In genomic region chr15:68384451-68385239, GRCh38 we compare ENCODE assay signal across 10 cellular contexts. TPM values are rescaled to one million over a fixed set of nuclear protein-coding genes. Genes with fewer than 3 reads are reported as not detected.
DNase-seq lines count a peak whose midpoint lies in the region; FAIRE-seq and TF ChIP-seq lines count a peak whose summit lies in the region.
"Had no signal": no experiment of that assay in that cellular context is flagged by ENCODE, and none has a peak within 500 bp of the region (broad histone marks: within the 10 kb centered on the region; RNA-seq: fewer than 3 reads in every experiment).

No MANE protein-coding gene starts in this region.

- dilution Hi-C loops in endothelial cell of umbilical vein (cut with MboI; ENCODE audit: extremely low pct_ligation_motif_present, low sequenced_read_pairs) = no loop called here

- peak overlapping the region; percentile 17 for H3K9ac ChIP-seq in endothelial cell of umbilical vein (replicated peaks; ENCODE audit: extremely low read depth, insufficient read depth, low read length)
- no peak overlapping the region for H3K9ac ChIP-seq in mucosa of rectum (ENCODE audit: low read depth in 1 of 2, low read length in 2 of 2)

- H3K9me3 ChIP-seq in AG04450 (ENCODE audit: control insufficient read depth, insufficient read depth, low read length) (peaks cover 4% of the 10 kb centered on the region), endothelial cell of umbilical vein (replicated peaks; ENCODE audit: control insufficient read depth, insufficient read depth, low read length) (no peaks in the 10 kb centered on the region), mucosa of rectum (ENCODE audit: control insufficient read depth in 2 of 2, low read length in 2 of 2) (no peaks in the 10 kb centered on the region)

- peaks cover 0 to 2% (median 0%) of the 10 kb centered on the region in 3 donors for H3K27me3 Mint-ChIP-seq in immature natural killer cell (ENCODE audit: low read depth in 3 of 3)

- H3K9me1 ChIP-seq in endothelial cell of umbilical vein (replicated peaks; ENCODE audit: control insufficient read depth, extremely low read depth, insufficient read depth, low read length) = no peaks in the 10 kb centered on the region

- DNase-seq in AG04450 (ENCODE audit: low read depth, low spot score) (peak; percentile 55), NCI-H226 (peak; percentile 97), endothelial cell of umbilical vein (ENCODE audit: low read depth, low spot score) (peak; percentile 89), frontal cortex (ENCODE audit: low spot score in 2 of 2) (no peak), immature natural killer cell (no peak), NCI-H2227 (lab: John Stamatoyannopoulos, UW; ENCODE audit: unreplicated experiment) (no peak)
- no peak for DNase-seq in stimulated activated CD4-positive, alpha-beta T cell treated with anti-CD3 and anti-CD28 coated beads, Interleukin-4, amount 100 ng/mL, for 4 hours
- DNase-seq: activated T-cell treated with anti-CD3 and anti-CD28 coated beads, Interleukin-2, amount 50 U/mL, for 1 hour; stimulated activated CD4-positive, alpha-beta T cell treated with anti-CD3 and anti-CD28 coated beads, Interleukin-2, amount 100 ng/mL, for 48 hours had no signal

- TF ChIP-seq CTCF in AG04450 (IDR thresholded peaks at IDR 0.05; ENCODE audit: low read depth, low read length) (no peak), endothelial cell of umbilical vein (IDR thresholded peaks at IDR 0.05; ENCODE audit: extremely low read depth in 1 of 2, insufficient read depth in 1 of 2, low read depth in 1 of 2, low read length in 2 of 2) (no peak)

- H3K27ac Mint-ChIP-seq in immature natural killer cell = no peak overlapping the region

- H3K4me3 Mint-ChIP-seq in immature natural killer cell = no peak overlapping the region

- H3K36me3 Mint-ChIP-seq in immature natural killer cell = no peaks in the 10 kb centered on the region

- H3K27ac ChIP-seq in AG04450 (ENCODE audit: low read depth, low read length) (peak overlapping the region; percentile 80), endothelial cell of umbilical vein (ENCODE audit: insufficient read depth, low read depth, low read length) (peak overlapping the region; percentile 50), mucosa of rectum (ENCODE audit: low read depth in 2 of 2, low read length in 2 of 2) (peak overlapping the region; percentile 32 to 63)

- H3K36me3 ChIP-seq in endothelial cell of umbilical vein (ENCODE audit: control insufficient read depth in 2 of 2, extremely low read depth in 1 of 2, insufficient read depth in 2 of 2, low read length in 2 of 2) = no peaks in the 10 kb centered on the region
- H3K36me3 ChIP-seq in mucosa of rectum (ENCODE audit: control insufficient read depth in 2 of 2, insufficient read depth in 2 of 2, low read length in 2 of 2) = no peaks in the 10 kb centered on the region

- no peaks in the 10 kb centered on the region for H3K4me1 Mint-ChIP-seq in immature natural killer cell

- no peaks in the 10 kb centered on the region for H3K27me3 ChIP-seq in AG04450 (ENCODE audit: control insufficient read depth, insufficient read depth, low read length)
- no peaks in the 10 kb centered on the region for H3K27me3 ChIP-seq in endothelial cell of umbilical vein (ENCODE audit: control insufficient read depth in 2 of 2, insufficient read depth in 2 of 2, low read length in 2 of 2)
- H3K27me3 ChIP-seq in mucosa of rectum (ENCODE audit: control insufficient read depth in 2 of 2, insufficient read depth in 2 of 2, low read length in 2 of 2) = peaks cover 0 to 4% of the 10 kb centered on the region in 2 donors

- BruUV-seq in endothelial cell of umbilical vein (replicated peaks; lab: Mats Ljungman, UMichigan) = no TSS peak

- H2AFZ ChIP-seq in endothelial cell of umbilical vein (ENCODE audit: low read depth, low read length) = peak overlapping the region; percentile 13

- no peaks in the 10 kb centered on the region for H3K9me3 Mint-ChIP-seq in immature natural killer cell

- POLR2A ChIA-PET in AG04450 (lab: Yijun Ruan, JAX) (interaction anchor here (0.6 to 0.7 kb wide), 3 partner anchors 37 to 57 kb away, joined by 3 to 4 read pairs (median 4); no protein-coding TSS in a partner anchor), endothelial cell of umbilical vein (lab: Charles Lee) (interaction anchor here (0.6 kb wide), 1 partner anchor 99 kb away, joined by 3 read pairs; no protein-coding TSS in a partner anchor)

- intact Hi-C loops in endothelial cell of umbilical vein (cut with micrococcal nuclease) = loop anchor here (5.0 kb wide), 1 partner anchor 158 kb away; no protein-coding TSS in a partner anchor

- no peaks in the 10 kb centered on the region for H4K20me1 ChIP-seq in endothelial cell of umbilical vein (replicated peaks; ENCODE audit: control insufficient read depth, extremely low read depth, insufficient read depth, low read length)

- peaks cover 32% of the 10 kb centered on the region for H3K4me1 ChIP-seq in endothelial cell of umbilical vein (ENCODE audit: control insufficient read depth, extremely low read depth, insufficient read depth, low read length)
- H3K4me1 ChIP-seq in mucosa of rectum (ENCODE audit: control insufficient read depth in 2 of 2, insufficient read depth in 2 of 2, low read length in 2 of 2) = peaks cover 0 to 2% of the 10 kb centered on the region in 2 donors

- FAIRE-seq in endothelial cell of umbilical vein (lab: Jason Lieb, UNC) = peak; percentile 99
- FAIRE-seq in frontal cortex (lab: Jason Lieb, UNC) = no peak

- H3K4me3 ChIP-seq in AG04450 (ENCODE audit: low read depth, low read length) (no peak overlapping the region), endothelial cell of umbilical vein (replicated peaks in 1 of 3; ENCODE audit: insufficient read depth in 1 of 3, low read depth in 1 of 3, low read length in 3 of 3) (no peak overlapping the region), mucosa of rectum (ENCODE audit: low read length in 2 of 2) (no peak overlapping the region)

- TF ChIP-seq POLR2A in endothelial cell of umbilical vein (IDR thresholded peaks at IDR 0.05; ENCODE audit: low read depth, low read length) = no peak

- CTCF ChIA-PET in AG04450 (lab: Charles Lee) (interaction anchor here (1.0 to 1.2 kb wide), 3 partner anchors 28 to 132 kb away, joined by 4 to 5 read pairs (median 5); no protein-coding TSS in a partner anchor), endothelial cell of umbilical vein (lab: Charles Lee) (interaction anchor here (0.7 to 2.8 kb wide), 7 partner anchors 10 to 816 kb away, joined by 3 to 35 read pairs (median 7); no protein-coding TSS in a partner anchor)

- H3K4me2 ChIP-seq in endothelial cell of umbilical vein (ENCODE audit: insufficient read depth, low read length) = no peak overlapping the region

- no peaks in the 10 kb centered on the region for H3K79me2 ChIP-seq in endothelial cell of umbilical vein (ENCODE audit: control insufficient read depth, insufficient read depth, low read length)

TF ChIP-seq in endothelial cell of umbilical vein, 7 proteins besides CTCF, POLR2A, EP300 and RAD21:
- TF ChIP-seq POLR2AphosphoS5 (IDR thresholded peaks at IDR 0.05; ENCODE audit: insufficient read depth, low read depth, low read length) (peak; percentile 59), GATA2 (IDR thresholded peaks at IDR 0.05; ENCODE audit: insufficient read depth, insufficient read length, low read depth, low read length) (peak; percentile 99), MYC (IDR thresholded peaks at IDR 0.05; ENCODE audit: low read depth, low read length) (no peak), MAX (IDR thresholded peaks at IDR 0.05; ENCODE audit: insufficient read depth, insufficient read length) (no peak), JUN (IDR thresholded peaks at IDR 0.05; ENCODE audit: borderline replicate concordance, insufficient read depth, insufficient read length, low read depth) (peak; percentile 67), EZH2 (IDR thresholded peaks at IDR 0.05; ENCODE audit: borderline replicate concordance, low read depth, low read length, severe bottlenecking) (no peak), FOS (IDR thresholded peaks at IDR 0.05; ENCODE audit: borderline replicate concordance, insufficient read depth, low read length) (peak; percentile 97)

RNA-seq across cellular contexts. Expression of gene ITGA11, which starts 47.3 kb away (rescaled TPM):
- polyA plus RNA-seq in AG04450 (2011; rRNA removed) (24.0 and 34.7 TPM in 2 replicates), endothelial cell of umbilical vein (0.83 and 1.0 TPM in 2 replicates), immature natural killer cell (not detected)
- 24.5 and 25.0 TPM in 2 replicates for polyA minus RNA-seq in AG04450 (2011; rRNA and poly(A)+ RNA removed)
- total RNA-seq in endothelial cell of umbilical vein (0.18 and 0.58 TPM in 2 replicates), frontal cortex (2.0 TPM)
- 0.65 and 0.97 TPM in 2 replicates for polyA plus RNA-seq in endothelial cell of umbilical vein (2011; cell fraction: cytosol; rRNA removed)
- 1.4 and 1.5 TPM in 2 replicates for polyA plus RNA-seq in endothelial cell of umbilical vein (2011; cell fraction: nucleus; rRNA removed)
- polyA plus RNA-seq in endothelial cell of umbilical vein (2012) = 0.48 and 1.1 TPM in 2 replicates
- 2.6 and 4.2 TPM in 2 replicates for polyA minus RNA-seq in endothelial cell of umbilical vein
- polyA minus RNA-seq in endothelial cell of umbilical vein (2011; cell fraction: cytosol; rRNA and poly(A)+ RNA removed) = not detected
- 1.2 and 1.4 TPM in 2 replicates for polyA minus RNA-seq in endothelial cell of umbilical vein (2011; cell fraction: nucleus; rRNA and poly(A)+ RNA removed)

Comparison
In these comparisons a context has a peak if more than half of its experiments do, and no peak if none do; other contexts are left out.
1. DNase-seq: peak in AG04450 (single experiment), NCI-H226 (single experiment) and endothelial cell of umbilical vein (single experiment); none in stimulated activated CD4-positive, alpha-beta T cell treated with anti-CD3 and anti-CD28 coated beads, Interleukin-4, amount 100 ng/mL, for 4 hours (0 of 2), frontal cortex (0 of 2), immature natural killer cell (0 of 3) and NCI-H2227 (single experiment).
2. Peak in every context shown above with its lines, with median percentiles within 50 percentile points of each other: H3K27ac ChIP-seq.